ENCODE assay signal across 17 cellular contexts in genomic region chr4:168840386-168840763, GRCh38.
DNase-seq lines count a peak whose midpoint lies in the region; ATAC-seq and TF ChIP-seq lines count a peak whose summit lies in the region.
"Had no signal": no experiment of that assay in that cellular context is flagged by ENCODE, and none has a peak within 500 bp of the region (broad histone marks: within the 10 kb centered on the region; RNA-seq: fewer than 3 reads in every experiment).

No MANE protein-coding gene starts in this region.

- H3K27ac Mint-ChIP-seq in mesothelial cell of epicardium: peak overlapping the region; percentile 21
- H3K27ac Mint-ChIP-seq: activated CD8-positive, alpha-beta memory T cell treated with anti-CD3 and anti-CD28 coated beads, Interleukin-2, amount 10 ng/mL, durations not matched to agents 7 days and 5 days; CD4-positive, CD25-positive, alpha-beta regulatory T cell had no signal

- no peak overlapping the region for H3K4me3 Mint-ChIP-seq in mesothelial cell of epicardium
- H3K4me3 Mint-ChIP-seq: activated CD8-positive, alpha-beta memory T cell treated with anti-CD3 and anti-CD28 coated beads, Interleukin-2, amount 10 ng/mL, durations not matched to agents 7 days and 5 days; CD4-positive, CD25-positive, alpha-beta regulatory T cell had no signal

- H2BK5ac ChIP-seq in IMR-90 (ENCODE audit: low read depth, low read length, poor library complexity, severe bottlenecking): peak overlapping the region; percentile 5

- H3K9me3 ChIP-seq in IMR-90 (ENCODE audit: control insufficient read depth, insufficient read depth, low read length) (no peaks in the 10 kb centered on the region), suprapubic skin (no peaks in the 10 kb centered on the region)
- H3K9me3 ChIP-seq: neutrophil had no signal

- no peaks in the 10 kb centered on the region for H3K9me3 Mint-ChIP-seq in mesothelial cell of epicardium

- TF ChIP-seq POLR2A in IMR-90 (IDR thresholded peaks at IDR 0.05; ENCODE audit: low read depth, low read length): no peak
- no peak for TF ChIP-seq POLR2A in suprapubic skin (IDR thresholded peaks at IDR 0.05)

- WGBS in IMR-90 (ENCODE audit: extremely low coverage in 2 of 2, insufficient read length in 1 of 2), 2 experiments: no CpG with 5 or more reads among the region's 4 CpGs
- 78% methylated on average over 4 of the region's 4 CpGs for WGBS in suprapubic skin

- H2AK9ac ChIP-seq in IMR-90 (replicated peaks; ENCODE audit: low read depth, low read length, poor library complexity): no peak overlapping the region

- in situ Hi-C loops in IMR-90 (cut with MboI; ENCODE audit: low sequenced_read_pairs): no loop called here

- no peak overlapping the region for H3K4me3 ChIP-seq in IMR-90 (ENCODE audit: insufficient read depth, low read depth, low read length)
- H3K4me3 ChIP-seq in suprapubic skin: no peak overlapping the region

- H3K36me3 ChIP-seq in IMR-90 (ENCODE audit: control insufficient read depth, insufficient read depth, low read length) (peaks cover 31% of the 10 kb centered on the region), suprapubic skin (no peaks in the 10 kb centered on the region)
- H3K36me3 ChIP-seq: neutrophil had no signal

- H3K23ac ChIP-seq in IMR-90 (ENCODE audit: low read depth, low read length): no peak overlapping the region

- H2BK120ac ChIP-seq in IMR-90 (ENCODE audit: low read depth, low read length): no peak overlapping the region

- TF ChIP-seq RAD21 in IMR-90 (IDR thresholded peaks at IDR 0.05; ENCODE audit: low read length): no peak

- H3K27me3 Mint-ChIP-seq in mesothelial cell of epicardium (ENCODE audit: low read depth): no peaks in the 10 kb centered on the region

- peaks cover 40% of the 10 kb centered on the region for H3K4me1 Mint-ChIP-seq in mesothelial cell of epicardium
- H3K4me1 Mint-ChIP-seq: CD4-positive, CD25-positive, alpha-beta regulatory T cell had no signal

- ATAC-seq in IMR-90 (ENCODE audit: low read depth) (no peak), GM18909 (IDR thresholded peaks at IDR 0.05; ENCODE audit: poor library complexity, unreplicated experiment) (no peak)

- TF ChIP-seq CTCF in IMR-90 (conservative IDR thresholded peaks at IDR 0.05; ENCODE audit: low read depth, low read length) (no peak), mesothelial cell of epicardium (IDR thresholded peaks at IDR 0.05; ENCODE audit: unreplicated experiment) (no peak), suprapubic skin (IDR thresholded peaks at IDR 0.05) (no peak)

- peaks cover 38% of the 10 kb centered on the region for H3K4me1 ChIP-seq in IMR-90 (ENCODE audit: control insufficient read depth, insufficient read depth, low read length)
- H3K4me1 ChIP-seq in suprapubic skin: peaks cover 76% of the 10 kb centered on the region

- no peak overlapping the region for H4K8ac ChIP-seq in IMR-90 (ENCODE audit: low read depth in 2 of 2, low read length in 2 of 2)

- H2AK5ac ChIP-seq in IMR-90 (ENCODE audit: low read depth, low read length): no peak overlapping the region

- no peak overlapping the region for H3K4ac ChIP-seq in IMR-90 (ENCODE audit: low read depth, low read length)

- peaks cover 17 to 90% of the 10 kb centered on the region in 2 experiments; a peak in 3 of 4 replicates for H3K79me1 ChIP-seq in IMR-90 (ENCODE audit: low read depth in 1 of 2, low read length in 2 of 2)

- H3K56ac ChIP-seq in IMR-90 (ENCODE audit: extremely low read depth, insufficient read depth, low read length): no peak overlapping the region

- POLR2A ChIA-PET in IMR-90 (lab: Charles Lee; ENCODE audit: unreplicated experiment): no interaction called here

- intact Hi-C loops in IMR-90 (cut with micrococcal nuclease): loop anchor here (10.0 kb wide), 1 partner anchor 326 kb away; no protein-coding TSS in a partner anchor

- no peak for DNase-seq in IMR-90
- DNase-seq in epithelial cell of prostate (ENCODE audit: low read depth, low spot score): no peak
- DNase-seq in mesothelial cell of epicardium (ENCODE audit: low spot score in 2 of 2, unreplicated experiment in 2 of 2): no peak
- no peak for DNase-seq in suprapubic skin (ENCODE audit: low spot score in 2 of 2)
- DNase-seq in SK-N-DZ (ENCODE audit: low spot score): no peak
- DNase-seq in DMS153 (lab: John Stamatoyannopoulos, UW): no peak
- DNase-seq in hepatic stellate cell (ENCODE audit: low spot score): no peak
- DNase-seq: activated CD4-positive, CD25-positive, alpha-beta regulatory T cell treated with anti-CD3 and anti-CD28 coated beads, Interleukin-2, amount 50 U/mL, for 72 hours; activated CD8-positive, alpha-beta memory T cell treated with anti-CD3 and anti-CD28 coated beads, Interleukin-2, amount 10 ng/mL, durations not matched to agents 7 days and 5 days; CD4-positive, CD25-positive, alpha-beta regulatory T cell; KBM-7; midbrain; NCI-H2107; NCI-H69; stimulated activated CD4-positive, alpha-beta T cell treated with anti-CD3 and anti-CD28 coated beads, Interleukin-4, amount 100 ng/mL, for 24 hours had no signal

- H2BK15ac ChIP-seq in IMR-90 (ENCODE audit: low read depth, low read length): no peak overlapping the region

- dilution Hi-C loops in IMR-90 (cut with HindIII; ENCODE audit: low sequenced_read_pairs, unreplicated experiment): no loop called here

- no peak overlapping the region for H2BK20ac ChIP-seq in IMR-90 (ENCODE audit: low read depth, low read length)

- peaks cover 29% of the 10 kb centered on the region for H3K36me3 Mint-ChIP-seq in mesothelial cell of epicardium
- H3K36me3 Mint-ChIP-seq: activated CD8-positive, alpha-beta memory T cell treated with anti-CD3 and anti-CD28 coated beads, Interleukin-2, amount 10 ng/mL, durations not matched to agents 7 days and 5 days; CD4-positive, CD25-positive, alpha-beta regulatory T cell had no signal

- TF ChIP-seq EP300 in suprapubic skin (IDR thresholded peaks at IDR 0.05): no peak

- no peak overlapping the region for H4K5ac ChIP-seq in IMR-90 (ENCODE audit: low read depth, low read length)

- BruUV-seq in IMR-90 (replicated peaks; lab: Mats Ljungman, UMichigan): no TSS peak

- peaks cover 51% of the 10 kb centered on the region for H3K9me1 ChIP-seq in IMR-90 (ENCODE audit: insufficient read depth, low read length)

- peaks cover 92% of the 10 kb centered on the region for H4K20me1 ChIP-seq in IMR-90 (ENCODE audit: insufficient read depth, low read length)

- CTCF ChIA-PET in IMR-90 (lab: Yijun Ruan, JAX): interaction anchor here (1.1 kb wide), 1 partner anchor 255 kb away, joined by 3 read pairs; no protein-coding TSS in a partner anchor

- peak overlapping the region; percentile 33; the same call in 1 of the 2 replicates for H3K27ac ChIP-seq in IMR-90 (ENCODE audit: insufficient read depth, low read length)
- peak overlapping the region; percentile 80 for H3K27ac ChIP-seq in epithelial cell of prostate
- peak overlapping the region; percentile 82 for H3K27ac ChIP-seq in suprapubic skin
- H3K27ac ChIP-seq: neutrophil had no signal

- H3K18ac ChIP-seq in IMR-90 (ENCODE audit: low read depth, low read length): peak overlapping the region; percentile 40; the same call in 1 of the 2 replicates

- H2AFZ ChIP-seq in IMR-90 (replicated peaks; ENCODE audit: low read length, poor library complexity): no peak overlapping the region

- H4K91ac ChIP-seq in IMR-90 (ENCODE audit: insufficient read depth, low read depth, low read length): no peak overlapping the region

- peak overlapping the region; percentile 17; the same call in 1 of the 2 replicates for H3K4me2 ChIP-seq in IMR-90 (ENCODE audit: low read depth, low read length)

- H3K27me3 ChIP-seq in IMR-90 (ENCODE audit: control insufficient read depth, insufficient read depth, low read length) (no peaks in the 10 kb centered on the region), suprapubic skin (no peaks in the 10 kb centered on the region)

- H3K9ac ChIP-seq in IMR-90 (ENCODE audit: low read depth, low read length): no peak overlapping the region

- no peak overlapping the region; the same call in 1 of the 2 replicates for H3K14ac ChIP-seq in IMR-90 (replicated peaks; ENCODE audit: low read depth, low read length)

TF ChIP-seq in IMR-90, 13 proteins besides CTCF, POLR2A, EP300 and RAD21:
- no peak for TF ChIP-seq SMC3 (IDR thresholded peaks at IDR 0.05; ENCODE audit: low read depth, low read length)
